In the genomic region with DNA sequence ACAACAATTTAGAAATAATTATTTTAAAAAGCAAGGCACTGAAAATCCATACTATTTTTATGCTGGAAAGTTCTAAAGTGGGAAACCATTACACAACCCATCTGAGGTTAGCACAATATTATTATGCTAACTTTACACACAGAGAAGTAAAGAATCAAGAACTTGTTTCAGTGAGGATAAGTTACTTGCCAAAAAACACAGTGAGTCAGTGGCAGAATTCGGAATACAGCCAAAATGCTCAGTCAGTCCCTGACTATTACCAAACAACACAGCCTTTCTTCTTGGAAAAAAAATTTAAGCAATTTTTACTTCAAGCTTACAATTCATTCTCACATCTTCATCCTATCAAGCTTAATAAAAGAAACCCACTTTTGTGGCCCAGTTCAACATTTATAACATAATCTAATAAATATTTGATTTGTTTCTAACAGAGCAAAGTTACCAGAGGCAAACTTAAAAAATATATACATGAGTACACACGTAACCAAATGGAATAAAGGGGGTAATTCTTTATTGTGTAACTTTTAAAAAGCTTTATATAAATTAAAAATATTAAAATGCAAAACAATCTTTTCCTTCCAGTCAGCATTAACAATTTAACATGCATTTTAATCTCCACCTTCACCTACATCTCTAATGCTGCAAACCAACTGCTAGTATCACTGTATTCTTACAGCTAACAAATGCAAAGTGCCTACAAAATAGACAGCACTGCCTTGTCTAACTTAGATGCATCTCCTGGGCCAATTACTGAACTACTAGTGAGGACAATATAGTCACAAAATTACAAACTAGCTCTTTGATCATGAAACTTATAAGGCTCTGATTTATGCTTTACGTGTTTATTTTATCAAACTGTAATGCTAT, we compare ENCODE assay signal across 10 cellular contexts. TPM values are rescaled to one million over a fixed set of nuclear protein-coding genes. Genes with fewer than 3 reads are reported as not detected.
DNase-seq lines count a peak whose midpoint lies in the region; ATAC-seq and TF ChIP-seq lines count a peak whose summit lies in the region.
"Had no signal": no experiment of that assay in that cellular context is flagged by ENCODE, and none has a peak within 500 bp of the region (broad histone marks: within the 10 kb centered on the region; RNA-seq: fewer than 3 reads in every experiment).

No MANE protein-coding gene starts in this region.

- H3K4me1 ChIP-seq in ascending aorta (peaks cover 0 to 17% of the 10 kb centered on the region in 2 donors), testis (no peaks in the 10 kb centered on the region), esophagus squamous epithelium (peaks cover 3 to 21% (median 4%) of the 10 kb centered on the region in 3 donors)

- no peaks in the 10 kb centered on the region for H3K27me3 ChIP-seq in ascending aorta
- no peaks in the 10 kb centered on the region for H3K27me3 ChIP-seq in testis
- H3K27me3 ChIP-seq in esophagus squamous epithelium, result no peaks in the 10 kb centered on the region

- DNase-seq in HT1080 (ENCODE audit: low read depth) (peak; percentile 93), ascending aorta (ENCODE audit: low spot score in 2 of 2) (peak in 1 of 2 donors; percentile 85), left cardiac atrium (peak; percentile 39), testis (peak; percentile 60), activated gamma-delta T cell treated with Interleukin-2 at 50 U/mL for 16 hours (no peak), NCI-H2227 (lab: John Stamatoyannopoulos, UW; ENCODE audit: unreplicated experiment) (no peak), esophagus squamous epithelium (lab: John Stamatoyannopoulos, UW) (no peak)
- DNase-seq: central memory CD4-positive, alpha-beta T cell; stimulated activated CD4-positive, alpha-beta T cell treated with anti-CD3 and anti-CD28 coated beads, Interleukin-4, amount 100 ng/mL, for 4 hours had no signal

- no peaks in the 10 kb centered on the region for H3K9me3 ChIP-seq in ascending aorta
- no peaks in the 10 kb centered on the region for H3K9me3 ChIP-seq in testis
- H3K9me3 ChIP-seq in esophagus squamous epithelium, result no peaks in the 10 kb centered on the region

- H3K36me3 ChIP-seq in ascending aorta (no peaks in the 10 kb centered on the region), testis (ENCODE audit: low read depth, missing control alignments) (no peaks in the 10 kb centered on the region), esophagus squamous epithelium (no peaks in the 10 kb centered on the region)

- ATAC-seq in left cardiac atrium, result peak; percentile 89 to 98
- ATAC-seq in GM18909 (IDR thresholded peaks at IDR 0.05; ENCODE audit: poor library complexity, unreplicated experiment), result no peak

- TF ChIP-seq CTCF in ascending aorta (IDR thresholded peaks at IDR 0.05) (no peak), testis (IDR thresholded peaks at IDR 0.05) (no peak), esophagus squamous epithelium (IDR thresholded peaks at IDR 0.05) (no peak)

- WGBS in testis, 2 donors, result 56 to 61% methylated on average over 3 of the region's 3 CpGs
- WGBS in esophagus squamous epithelium, 2 donors, result 53 to 54% methylated on average over 3 of the region's 3 CpGs

- H3K27ac ChIP-seq in ascending aorta (peak overlapping the region; percentile 10 to 54), testis (no peak overlapping the region), esophagus squamous epithelium (no peak overlapping the region)

- intact Hi-C loops in ascending aorta (cut with DNase I), result loop anchor here (1.0 to 10.0 kb wide), 3 partner anchors 55 to 250 kb away; a partner anchor contains a TSS
- intact Hi-C loops in left cardiac atrium (cut with DNase I), result loop anchor here in 1 of 2 donors (10.0 kb wide), 1 partner anchor 50 kb away; a partner anchor contains a TSS
- intact Hi-C loops in testis (cut with DNase I; ENCODE audit: low total_unique reads), result no loop called here
- intact Hi-C loops in esophagus squamous epithelium (cut with DNase I), result no loop called here

- no peak for TF ChIP-seq POLR2A in testis (IDR thresholded peaks at IDR 0.05)
- TF ChIP-seq POLR2A in esophagus squamous epithelium (IDR thresholded peaks at IDR 0.05), result no peak

- H3K4me3 ChIP-seq in ascending aorta (no peak overlapping the region), testis (no peak overlapping the region), esophagus squamous epithelium (no peak overlapping the region)

RNA-seq across cellular contexts. Expression of a gene that starts 55.2 kb away (rescaled TPM):
- total RNA-seq in HT1080 (2014; rRNA removed; shearing (Covaris generic)), result 26.4 and 28.5 TPM in 2 replicates
- polyA plus RNA-seq in HT1080 (2015; cell fraction: cytosol; rRNA removed), result 15.3 and 18.7 TPM in 2 replicates
- polyA plus RNA-seq in HT1080 (2015; cell fraction: nucleus; rRNA removed), result 40.2 and 40.6 TPM in 2 replicates
- total RNA-seq in ascending aorta, result 39.2 TPM
- 10 to 100 TPM; 29.0 to 33.0 TPM for total RNA-seq in left cardiac atrium
- 100 to 1,000 TPM; 121 to 180 TPM for total RNA-seq in testis
- polyA plus RNA-seq in testis (ENCODE audit: insufficient read depth, low read depth, low replicate concordance), result 26.5 TPM
- total RNA-seq in esophagus squamous epithelium, result 10 to 100 TPM in 3 of 4 donors, 1 to 10 TPM in 1; 5.5 to 23.8 (median 17.3) TPM

Comparison
In these comparisons a context has a peak if more than half of its experiments do, and no peak if none do; other contexts are left out.
1. DNase-seq: peak in HT1080 (single experiment), left cardiac atrium (single experiment) and testis (single experiment); none in activated gamma-delta T cell treated with Interleukin-2 at 50 U/mL for 16 hours (single experiment), NCI-H2227 (single experiment) and esophagus squamous epithelium (single experiment).
2. H3K27ac ChIP-seq: peak in ascending aorta (2 of 2); none in testis (0 of 2) and esophagus squamous epithelium (0 of 4).